25 cellular contexts compared by ENCODE assay signal in the genomic region with DNA sequence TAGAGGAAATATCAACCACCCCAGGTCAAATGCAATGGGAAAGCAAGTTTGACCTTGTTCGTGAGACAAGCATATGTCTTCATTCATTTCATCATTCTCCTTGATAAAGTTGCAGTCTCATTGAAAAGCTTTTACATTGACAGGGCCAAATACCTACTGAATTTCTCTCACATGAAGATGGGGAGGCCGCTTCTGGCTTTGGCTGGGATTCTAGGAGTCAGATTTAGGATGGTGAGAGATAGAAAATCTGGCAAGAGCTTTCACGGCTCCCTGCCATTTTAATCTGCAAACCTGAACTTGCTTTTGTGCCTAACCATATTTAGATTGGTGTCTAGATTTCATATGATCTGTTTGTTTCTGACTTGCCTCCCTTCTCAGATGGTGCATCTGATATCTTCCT.
A peak's percentile ranks its signal among the peaks of the same experiment; 100 is the strongest.
DNase-seq lines count a peak whose midpoint lies in the region; ATAC-seq and TF ChIP-seq lines count a peak whose summit lies in the region.
"Had no signal": no experiment of that assay in that cellular context is flagged by ENCODE, and none has a peak within 500 bp of the region (broad histone marks: within the 10 kb centered on the region; RNA-seq: fewer than 3 reads in every experiment).

No MANE protein-coding gene starts in this region.

- H3K27ac ChIP-seq in PC-9 (no peak overlapping the region), osteoblast (ENCODE audit: low read depth, low read length) (no peak overlapping the region), smooth muscle cell (ENCODE audit: low read depth) (no peak overlapping the region)
- H3K27ac ChIP-seq: WERI-Rb-1 had no signal

- BruUV-seq in PC-9 (replicated peaks; lab: Mats Ljungman, UMichigan): no TSS peak

- H3F3A ChIP-seq in PC-9 (ENCODE audit: insufficient read depth, low read depth) (no peaks in the 10 kb centered on the region), smooth muscle cell (ENCODE audit: low read depth) (no peaks in the 10 kb centered on the region)

- H3K9ac ChIP-seq in smooth muscle cell (ENCODE audit: low read depth): no peak overlapping the region
- H3K9ac ChIP-seq: SK-N-SH had no signal

- peak overlapping the region; percentile 35 for H3K4me3 ChIP-seq in BE2C (ENCODE audit: low read depth, low read length)
- no peak overlapping the region for H3K4me3 ChIP-seq in PC-9
- no peak overlapping the region for H3K4me3 ChIP-seq in fibroblast of the aortic adventitia (ENCODE audit: low read depth, low read length)
- H3K4me3 ChIP-seq in osteoblast (ENCODE audit: insufficient read depth, low read length): peak overlapping the region; percentile 49
- H3K4me3 ChIP-seq in smooth muscle cell: no peak overlapping the region
- H3K4me3 ChIP-seq: stomach, transverse colon had no signal

- peaks cover 50% of the 10 kb centered on the region for H3K4me1 ChIP-seq in BE2C
- H3K4me1 ChIP-seq in PC-9 (replicated peaks; ENCODE audit: insufficient read depth): no peaks in the 10 kb centered on the region
- peaks cover 7% of the 10 kb centered on the region for H3K4me1 ChIP-seq in osteoblast (ENCODE audit: insufficient read depth, low read length)
- no peaks in the 10 kb centered on the region for H3K4me1 ChIP-seq in smooth muscle cell (ENCODE audit: low read depth)

- H3K27me3 ChIP-seq in BE2C: no peaks in the 10 kb centered on the region
- peaks cover 49% of the 10 kb centered on the region for H3K27me3 ChIP-seq in PC-9 (ENCODE audit: insufficient read depth, low read depth)
- H3K27me3 ChIP-seq in osteoblast (ENCODE audit: insufficient read depth, low read length): no peaks in the 10 kb centered on the region
- no peaks in the 10 kb centered on the region for H3K27me3 ChIP-seq in smooth muscle cell (ENCODE audit: low read depth)
- H3K27me3 ChIP-seq: stomach, transverse colon had no signal

- TF ChIP-seq CTCF in BE2C (IDR thresholded peaks at IDR 0.05; ENCODE audit: low read depth, low read length) (no peak), PC-9 (conservative IDR thresholded peaks at IDR 0.05) (no peak), fibroblast of the aortic adventitia (IDR thresholded peaks at IDR 0.05; ENCODE audit: insufficient read depth, low read length) (no peak), osteoblast (IDR thresholded peaks at IDR 0.05; ENCODE audit: extremely low read depth, low read depth, low read length) (no peak), smooth muscle cell (IDR thresholded peaks at IDR 0.05; ENCODE audit: borderline replicate concordance, insufficient read depth, poor library complexity, severe bottlenecking) (no peak)

- no peaks in the 10 kb centered on the region for H3K9me3 ChIP-seq in BE2C
- H3K9me3 ChIP-seq in PC-9 (ENCODE audit: insufficient read depth, low read depth): no peaks in the 10 kb centered on the region
- no peaks in the 10 kb centered on the region for H3K9me3 ChIP-seq in osteoblast (ENCODE audit: low read depth, low read length)
- no peaks in the 10 kb centered on the region for H3K9me3 ChIP-seq in smooth muscle cell (replicated peaks; ENCODE audit: low read depth)
- H3K9me3 ChIP-seq: SK-N-SH, stomach, transverse colon had no signal

- ATAC-seq in HG02798 (IDR thresholded peaks at IDR 0.05; ENCODE audit: poor library complexity, unreplicated experiment) (no peak), HG02938 (IDR thresholded peaks at IDR 0.05; ENCODE audit: unreplicated experiment) (no peak)
- ATAC-seq: activated naive CD8-positive, alpha-beta T cell treated with anti-CD3 and anti-CD28 coated beads, Interleukin-2, amount 50 U/mL, for 24 hours had no signal

- intact Hi-C loops in PC-9 (cut with micrococcal nuclease; ENCODE audit: unreplicated experiment): no loop called here

- POLR2A ChIA-PET in PC-9 (lab: Charles Lee; ENCODE audit: unreplicated experiment): no interaction called here

- H3K79me2 ChIP-seq in PC-9 (ENCODE audit: low read depth) (no peaks in the 10 kb centered on the region), osteoblast (ENCODE audit: insufficient read depth, low read length) (no peaks in the 10 kb centered on the region), smooth muscle cell (ENCODE audit: low read depth) (no peaks in the 10 kb centered on the region)

- H3K4me2 ChIP-seq in PC-9 (peak overlapping the region; percentile 27), osteoblast (ENCODE audit: insufficient read depth, low read length) (peak overlapping the region; percentile 76), smooth muscle cell (no peak overlapping the region)

- WGBS in smooth muscle cell (ENCODE audit: low lambda C conversion rate): 96% methylated on average over 3 of the region's 3 CpGs

- no peak overlapping the region for H2AFZ ChIP-seq in PC-9
- H2AFZ ChIP-seq in osteoblast (ENCODE audit: low read length): peak overlapping the region; percentile 59
- no peak overlapping the region for H2AFZ ChIP-seq in smooth muscle cell (ENCODE audit: low read depth)

- H3K36me3 ChIP-seq in BE2C (no peaks in the 10 kb centered on the region), PC-9 (ENCODE audit: low read depth) (no peaks in the 10 kb centered on the region), osteoblast (ENCODE audit: insufficient read depth, low read length) (no peaks in the 10 kb centered on the region), smooth muscle cell (ENCODE audit: low read depth) (no peaks in the 10 kb centered on the region)
- H3K36me3 ChIP-seq: stomach, transverse colon, WERI-Rb-1 had no signal

- H4K20me1 ChIP-seq in PC-9 (ENCODE audit: insufficient read depth): no peaks in the 10 kb centered on the region
- no peaks in the 10 kb centered on the region for H4K20me1 ChIP-seq in osteoblast (ENCODE audit: insufficient read depth, low read length)
- no peaks in the 10 kb centered on the region for H4K20me1 ChIP-seq in smooth muscle cell (ENCODE audit: low read depth)

- CTCF ChIA-PET in PC-9 (lab: Charles Lee): no interaction called here

- no peaks in the 10 kb centered on the region for H3K9me2 ChIP-seq in PC-9 (ENCODE audit: insufficient read depth)
- H3K9me2 ChIP-seq: SK-N-SH had no signal

- DNase-seq in BE2C (no peak), PC-9 (no peak), fibroblast of the aortic adventitia (ENCODE audit: low read depth) (peak; percentile 30), osteoblast (ENCODE audit: insufficient read length, low spot score, missing footprints) (no peak), SW480 (ENCODE audit: low spot score) (no peak), smooth muscle cell (lab: John Stamatoyannopoulos, UW; ENCODE audit: unreplicated experiment) (no peak)
- DNase-seq: activated CD4-positive, alpha-beta T cell treated with anti-CD3 and anti-CD28 coated beads, Interleukin-2, amount 10 ng/mL, durations not matched to agents 24 days and 14 days; activated naive CD8-positive, alpha-beta T cell treated with anti-CD3 and anti-CD28 coated beads, Interleukin-2, amount 50 U/mL, for 24 hours; activated T-cell treated with anti-CD3 and anti-CD28 coated beads, Interleukin-2, amount 50 U/mL, for 24 hours; DMS79; effector CD8-positive, alpha-beta T cell; foreskin melanocyte; HCEC 1CT; KG1; NCI-H1436; NCI-H345; NCI-H748 treated with DMSO at 0.1 percent for 48 hours; stimulated activated CD4-positive, alpha-beta T cell treated with anti-CD3 and anti-CD28 coated beads, Interleukin-2, amount 100 ng/mL, for 24 hours; stomach; T-helper 2 cell; transverse colon; WERI-Rb-1 had no signal

Comparison
In these comparisons a context has a peak if more than half of its experiments do, and no peak if none do; other contexts are left out.
1. H3K4me3 ChIP-seq: peak in BE2C (single experiment) and osteoblast (single experiment); none in PC-9 (single experiment), fibroblast of the aortic adventitia (single experiment) and smooth muscle cell (single experiment).